ENCODE assay signal across 2 cellular contexts in genomic region chr19:44954649-44955499, GRCh38.
A peak's percentile ranks its signal among the peaks of the same experiment; 100 is the strongest.
TF ChIP-seq lines count a peak whose summit lies in the region.

A gene with protein sequence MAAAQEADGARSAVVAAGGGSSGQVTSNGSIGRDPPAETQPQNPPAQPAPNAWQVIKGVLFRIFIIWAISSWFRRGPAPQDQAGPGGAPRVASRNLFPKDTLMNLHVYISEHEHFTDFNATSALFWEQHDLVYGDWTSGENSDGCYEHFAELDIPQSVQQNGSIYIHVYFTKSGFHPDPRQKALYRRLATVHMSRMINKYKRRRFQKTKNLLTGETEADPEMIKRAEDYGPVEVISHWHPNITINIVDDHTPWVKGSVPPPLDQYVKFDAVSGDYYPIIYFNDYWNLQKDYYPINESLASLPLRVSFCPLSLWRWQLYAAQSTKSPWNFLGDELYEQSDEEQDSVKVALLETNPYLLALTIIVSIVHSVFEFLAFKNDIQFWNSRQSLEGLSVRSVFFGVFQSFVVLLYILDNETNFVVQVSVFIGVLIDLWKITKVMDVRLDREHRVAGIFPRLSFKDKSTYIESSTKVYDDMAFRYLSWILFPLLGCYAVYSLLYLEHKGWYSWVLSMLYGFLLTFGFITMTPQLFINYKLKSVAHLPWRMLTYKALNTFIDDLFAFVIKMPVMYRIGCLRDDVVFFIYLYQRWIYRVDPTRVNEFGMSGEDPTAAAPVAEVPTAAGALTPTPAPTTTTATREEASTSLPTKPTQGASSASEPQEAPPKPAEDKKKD (plus strand): TSS chr19:44955380. CDS start chr19:44955396, 16 bp downstream.

TF ChIP-seq in HEK293, 187 proteins besides CTCF, POLR2A, EP300 and RAD21 (continued from another document and continues in another):
- TF ChIP-seq ZNF510 (tag by site-specific recombination; IDR thresholded peaks at IDR 0.05; ENCODE audit: insufficient replicate concordance): no peak
- TF ChIP-seq HIC1 (tag by site-specific recombination; IDR thresholded peaks at IDR 0.05): no peak
- no peak for TF ChIP-seq ZNF514 (tag by site-specific recombination; IDR thresholded peaks at IDR 0.05)
- peak; percentile 89 for TF ChIP-seq TRIM28 (IDR thresholded peaks at IDR 0.05; ENCODE audit: borderline replicate concordance, low read length)
- peak; percentile 87 for TF ChIP-seq ZNF501 (tag by site-specific recombination; IDR thresholded peaks at IDR 0.05)
- TF ChIP-seq ZNF48 (tag by site-specific recombination; IDR thresholded peaks at IDR 0.05): no peak
- TF ChIP-seq AEBP2 (tag by site-specific recombination; IDR thresholded peaks at IDR 0.05; ENCODE audit: borderline replicate concordance): no peak
- TF ChIP-seq ZNF658 (tag by site-specific recombination; IDR thresholded peaks at IDR 0.05): no peak
- no peak for TF ChIP-seq HOXC10 (CRISPR knock-in tag; IDR thresholded peaks at IDR 0.05)
- TF ChIP-seq ZNF366 (tag by site-specific recombination; conservative IDR thresholded peaks at IDR 0.05): peak; percentile 85
- peak; percentile 97 for TF ChIP-seq KLF8 (tag by site-specific recombination; IDR thresholded peaks at IDR 0.05)
- TF ChIP-seq, protein P1, sequence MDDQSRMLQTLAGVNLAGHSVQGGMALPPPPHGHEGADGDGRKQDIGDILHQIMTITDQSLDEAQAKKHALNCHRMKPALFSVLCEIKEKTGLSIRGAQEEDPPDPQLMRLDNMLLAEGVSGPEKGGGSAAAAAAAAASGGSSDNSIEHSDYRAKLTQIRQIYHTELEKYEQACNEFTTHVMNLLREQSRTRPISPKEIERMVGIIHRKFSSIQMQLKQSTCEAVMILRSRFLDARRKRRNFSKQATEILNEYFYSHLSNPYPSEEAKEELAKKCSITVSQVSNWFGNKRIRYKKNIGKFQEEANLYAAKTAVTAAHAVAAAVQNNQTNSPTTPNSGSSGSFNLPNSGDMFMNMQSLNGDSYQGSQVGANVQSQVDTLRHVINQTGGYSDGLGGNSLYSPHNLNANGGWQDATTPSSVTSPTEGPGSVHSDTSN (CRISPR knock-in tag; IDR thresholded peaks at IDR 0.05): no peak
- TF ChIP-seq OVOL3 (tag by site-specific recombination; IDR thresholded peaks at IDR 0.05): peak; percentile 88
- peak; percentile 70; the same call in 1 of the 2 replicates for TF ChIP-seq ZSCAN16 (tag by site-specific recombination; IDR thresholded peaks at IDR 0.05)
- no peak for TF ChIP-seq ZNF600 (tag by site-specific recombination; IDR thresholded peaks at IDR 0.05)
- no peak for TF ChIP-seq ZNF747 (tag by site-specific recombination; IDR thresholded peaks at IDR 0.05)
- TF ChIP-seq ZNF394 (tag by site-specific recombination; IDR thresholded peaks at IDR 0.05; ENCODE audit: borderline replicate concordance): peak; percentile 96
- TF ChIP-seq ZNF768 (tag by site-specific recombination; IDR thresholded peaks at IDR 0.05): no peak
- TF ChIP-seq IKZF3 (tag by site-specific recombination; IDR thresholded peaks at IDR 0.05): no peak
- peak; percentile 85; the same call in 1 of the 2 replicates for TF ChIP-seq SP7 (tag by site-specific recombination; IDR thresholded peaks at IDR 0.05)
- TF ChIP-seq SCRT1 (tag by site-specific recombination; IDR thresholded peaks at IDR 0.05; ENCODE audit: borderline replicate concordance): no peak
- peak; percentile 30; the same call in 1 of the 2 replicates for TF ChIP-seq ZNF785 (tag by site-specific recombination; IDR thresholded peaks at IDR 0.05)
- TF ChIP-seq, protein P2, sequence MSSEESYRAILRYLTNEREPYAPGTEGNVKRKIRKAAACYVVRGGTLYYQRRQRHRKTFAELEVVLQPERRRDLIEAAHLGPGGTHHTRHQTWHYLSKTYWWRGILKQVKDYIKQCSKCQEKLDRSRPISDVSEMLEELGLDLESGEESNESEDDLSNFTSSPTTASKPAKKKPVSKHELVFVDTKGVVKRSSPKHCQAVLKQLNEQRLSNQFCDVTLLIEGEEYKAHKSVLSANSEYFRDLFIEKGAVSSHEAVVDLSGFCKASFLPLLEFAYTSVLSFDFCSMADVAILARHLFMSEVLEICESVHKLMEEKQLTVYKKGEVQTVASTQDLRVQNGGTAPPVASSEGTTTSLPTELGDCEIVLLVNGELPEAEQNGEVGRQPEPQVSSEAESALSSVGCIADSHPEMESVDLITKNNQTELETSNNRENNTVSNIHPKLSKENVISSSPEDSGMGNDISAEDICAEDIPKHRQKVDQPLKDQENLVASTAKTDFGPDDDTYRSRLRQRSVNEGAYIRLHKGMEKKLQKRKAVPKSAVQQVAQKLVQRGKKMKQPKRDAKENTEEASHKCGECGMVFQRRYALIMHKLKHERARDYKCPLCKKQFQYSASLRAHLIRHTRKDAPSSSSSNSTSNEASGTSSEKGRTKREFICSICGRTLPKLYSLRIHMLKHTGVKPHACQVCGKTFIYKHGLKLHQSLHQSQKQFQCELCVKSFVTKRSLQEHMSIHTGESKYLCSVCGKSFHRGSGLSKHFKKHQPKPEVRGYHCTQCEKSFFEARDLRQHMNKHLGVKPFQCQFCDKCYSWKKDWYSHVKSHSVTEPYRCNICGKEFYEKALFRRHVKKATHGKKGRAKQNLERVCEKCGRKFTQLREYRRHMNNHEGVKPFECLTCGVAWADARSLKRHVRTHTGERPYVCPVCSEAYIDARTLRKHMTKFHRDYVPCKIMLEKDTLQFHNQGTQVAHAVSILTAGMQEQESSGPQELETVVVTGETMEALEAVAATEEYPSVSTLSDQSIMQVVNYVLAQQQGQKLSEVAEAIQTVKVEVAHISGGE (tag by site-specific recombination; conservative IDR thresholded peaks at IDR 0.05; ENCODE audit: low read depth): peak; percentile 90
- TF ChIP-seq GLI2 (tag by site-specific recombination; IDR thresholded peaks at IDR 0.05; ENCODE audit: borderline replicate concordance, low read depth): no peak

TF ChIP-seq in neural cell, 6 proteins besides CTCF, POLR2A, EP300 and RAD21 (continued from another document):
- no peak for TF ChIP-seq TAF1 (IDR thresholded peaks at IDR 0.05; ENCODE audit: low read depth)
